Comparison of ENCODE assay signal across 14 cellular contexts in the genomic region with DNA sequence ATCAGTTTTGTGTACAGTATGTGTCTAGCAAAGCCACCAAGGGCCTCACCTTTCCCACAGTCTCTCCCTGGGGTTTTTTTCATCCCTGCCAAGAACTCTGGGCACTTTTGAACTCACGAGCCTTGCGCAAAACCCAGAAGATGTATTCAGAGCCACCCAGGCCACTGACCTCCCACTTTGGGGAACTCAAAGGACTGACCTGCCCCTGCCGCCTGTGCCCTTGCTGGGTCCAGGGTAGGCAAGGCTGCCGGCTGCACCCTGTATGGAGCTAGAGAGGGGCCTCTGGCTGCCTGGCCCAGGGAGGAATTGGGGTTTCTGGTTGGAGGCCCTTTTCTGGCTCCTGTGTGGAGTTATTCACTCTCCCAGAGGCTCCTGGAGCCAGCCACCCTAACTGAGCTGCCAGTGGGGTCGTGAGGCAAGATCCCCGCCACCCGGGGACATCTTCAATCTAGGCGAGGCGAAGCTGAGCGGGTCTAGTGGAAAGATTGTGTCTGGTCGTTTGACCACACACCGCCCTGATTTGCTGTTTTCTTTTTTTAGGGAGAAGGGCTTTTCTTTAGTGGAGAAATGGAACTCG. TPM values are rescaled to one million over a fixed set of nuclear protein-coding genes. Genes with fewer than 3 reads are reported as not detected.
DNase-seq lines count a peak whose midpoint lies in the region; ATAC-seq and TF ChIP-seq lines count a peak whose summit lies in the region.
"Had no signal": no experiment of that assay in that cellular context is flagged by ENCODE, and none has a peak within 500 bp of the region (broad histone marks: within the 10 kb centered on the region; RNA-seq: fewer than 3 reads in every experiment).

No MANE protein-coding gene starts in this region.

- peak overlapping the region; percentile 87 for H3K27ac Mint-ChIP-seq in activated CD4-positive, alpha-beta T cell treated with anti-CD3 and anti-CD28 coated beads, Interleukin-2, amount 10 ng/mL, durations not matched to agents 7 days and 5 days
- peak overlapping the region; percentile 41 for H3K27ac Mint-ChIP-seq in activated B cell treated with CpG ODN at 0.5 μM for 24 hours

- H3K36me3 ChIP-seq in skeletal muscle satellite cell (ENCODE audit: insufficient read depth, low read length) (peaks cover 12% of the 10 kb centered on the region), uterus (no peaks in the 10 kb centered on the region)
- H3K36me3 ChIP-seq: right lobe of liver had no signal

- peak overlapping the region; percentile 82 for H3K4me3 Mint-ChIP-seq in activated CD4-positive, alpha-beta T cell treated with anti-CD3 and anti-CD28 coated beads, Interleukin-2, amount 10 ng/mL, durations not matched to agents 7 days and 5 days
- H3K4me3 Mint-ChIP-seq in activated B cell treated with CpG ODN at 0.5 μM for 24 hours, result peak overlapping the region; percentile 84

- DNase-seq in activated CD4-positive, alpha-beta T cell treated with anti-CD3 and anti-CD28 coated beads, Interleukin-2, amount 10 ng/mL, durations not matched to agents 7 days and 5 days, result no peak
- no peak for DNase-seq in activated CD4-positive, alpha-beta T cell treated with anti-CD3 and anti-CD28 coated beads for 1 hour
- no peak for DNase-seq in activated B cell treated with CpG ODN at 0.5 μM for 24 hours
- no peak for DNase-seq in epithelial cell of esophagus (ENCODE audit: low read depth)
- no peak for DNase-seq in uterus
- DNase-seq: activated CD4-positive, alpha-beta T cell treated with anti-CD3 and anti-CD28 coated beads, Interleukin-2, amount 50 U/mL, for 4 hours; hippocampal formation; mesendoderm; SHP77; trophoblast cell had no signal

- H3K4me3 ChIP-seq in epithelial cell of esophagus (ENCODE audit: low read length) (peak overlapping the region; percentile 54), skeletal muscle satellite cell (ENCODE audit: low read length) (no peak overlapping the region), uterus (no peak overlapping the region)

- H3K4me1 Mint-ChIP-seq in activated CD4-positive, alpha-beta T cell treated with anti-CD3 and anti-CD28 coated beads, Interleukin-2, amount 10 ng/mL, durations not matched to agents 7 days and 5 days, result peaks cover 61% of the 10 kb centered on the region
- H3K4me1 Mint-ChIP-seq in activated B cell treated with CpG ODN at 0.5 μM for 24 hours, result peaks cover 68% of the 10 kb centered on the region

- no peak overlapping the region for H3K4me2 ChIP-seq in skeletal muscle satellite cell (ENCODE audit: low read length)

- no peak for TF ChIP-seq CTCF in activated B cell treated with CpG ODN at 0.5 μM for 24 hours (IDR thresholded peaks at IDR 0.05)
- TF ChIP-seq CTCF in epithelial cell of esophagus (IDR thresholded peaks at IDR 0.05; ENCODE audit: insufficient read depth, low read depth, low read length, missing control alignments), result no peak
- TF ChIP-seq CTCF in uterus (IDR thresholded peaks at IDR 0.05), result no peak

- ATAC-seq in activated B cell treated with CpG ODN at 0.5 μM for 24 hours (ENCODE audit: low read depth) (no peak), HG02885 (IDR thresholded peaks at IDR 0.05; ENCODE audit: poor library complexity, unreplicated experiment) (no peak), GM21717 (IDR thresholded peaks at IDR 0.05; ENCODE audit: unreplicated experiment) (no peak)

- intact Hi-C loops in activated B cell treated with CpG ODN at 0.5 μM for 24 hours (cut with micrococcal nuclease) (no loop called here), uterus (cut with DNase I; ENCODE audit: low total_unique reads) (no loop called here)

- H3K27me3 ChIP-seq in skeletal muscle satellite cell (ENCODE audit: control insufficient read depth, insufficient read depth, low read length) (no peaks in the 10 kb centered on the region), uterus (no peaks in the 10 kb centered on the region)
- H3K27me3 ChIP-seq: right lobe of liver had no signal

- H3K9ac ChIP-seq in skeletal muscle satellite cell (ENCODE audit: low read depth, low read length), result peak overlapping the region; percentile 0

- no peaks in the 10 kb centered on the region for H3K27me3 Mint-ChIP-seq in activated CD4-positive, alpha-beta T cell treated with anti-CD3 and anti-CD28 coated beads, Interleukin-2, amount 10 ng/mL, durations not matched to agents 7 days and 5 days
- no peaks in the 10 kb centered on the region for H3K27me3 Mint-ChIP-seq in activated B cell treated with CpG ODN at 0.5 μM for 24 hours

- H3K9me3 Mint-ChIP-seq in activated CD4-positive, alpha-beta T cell treated with anti-CD3 and anti-CD28 coated beads, Interleukin-2, amount 10 ng/mL, durations not matched to agents 7 days and 5 days, result no peaks in the 10 kb centered on the region
- no peaks in the 10 kb centered on the region for H3K9me3 Mint-ChIP-seq in activated B cell treated with CpG ODN at 0.5 μM for 24 hours

- POLR2A ChIA-PET in activated CD4-positive, alpha-beta T cell treated with anti-CD3 and anti-CD28 coated beads, Interleukin-2, amount 10 ng/mL, durations not matched to agents 7 days and 5 days (lab: Charles Lee), result no interaction called here
- POLR2A ChIA-PET in activated B cell treated with CpG ODN at 0.5 μM for 24 hours (lab: Charles Lee), result interaction anchor here (0.6 to 6.3 kb wide), 11 partner anchors 7 to 1526 kb away, joined by 3 to 90 read pairs (median 5); no protein-coding TSS in a partner anchor

- H3K9me3 ChIP-seq in skeletal muscle satellite cell (replicated peaks; ENCODE audit: low read length), result no peaks in the 10 kb centered on the region
- no peaks in the 10 kb centered on the region for H3K9me3 ChIP-seq in uterus
- H3K9me3 ChIP-seq: right lobe of liver had no signal

- H3K4me1 ChIP-seq in skeletal muscle satellite cell (ENCODE audit: control insufficient read depth, insufficient read depth, low read length) (peaks cover 30% of the 10 kb centered on the region), uterus (peaks cover 0 to 4% of the 10 kb centered on the region in 2 donors)

- H3K27ac ChIP-seq in uterus, result no peak overlapping the region
- H3K27ac ChIP-seq: right lobe of liver had no signal

- H3K36me3 Mint-ChIP-seq in activated CD4-positive, alpha-beta T cell treated with anti-CD3 and anti-CD28 coated beads, Interleukin-2, amount 10 ng/mL, durations not matched to agents 7 days and 5 days (ENCODE audit: low read depth), result peaks cover 20% of the 10 kb centered on the region
- peaks cover 31% of the 10 kb centered on the region for H3K36me3 Mint-ChIP-seq in activated B cell treated with CpG ODN at 0.5 μM for 24 hours (ENCODE audit: low read depth)

- TF ChIP-seq POLR2A in uterus (IDR thresholded peaks at IDR 0.05), result no peak

- CTCF ChIA-PET in activated CD4-positive, alpha-beta T cell treated with anti-CD3 and anti-CD28 coated beads, Interleukin-2, amount 10 ng/mL, durations not matched to agents 7 days and 5 days (lab: Charles Lee), result interaction anchor here (1.1 to 3.5 kb wide), 4 partner anchors 19 to 118 kb away, joined by 3 to 13 read pairs (median 4); no protein-coding TSS in a partner anchor
- CTCF ChIA-PET in activated B cell treated with CpG ODN at 0.5 μM for 24 hours (lab: Charles Lee), result interaction anchor here (0.6 to 10.2 kb wide), 5 partner anchors 26 to 170 kb away, joined by 3 to 53 read pairs (median 6); no protein-coding TSS in a partner anchor

RNA-seq across cellular contexts. Expression of gene CDK5R1, which starts 1.9 kb away (rescaled TPM):
- 1 to 10 TPM; 4.1 to 4.6 TPM for total RNA-seq in activated CD4-positive, alpha-beta T cell treated with anti-CD3 and anti-CD28 coated beads, Interleukin-2, amount 10 ng/mL, durations not matched to agents 7 days and 5 days
- 9.3 and 9.6 TPM in 2 replicates for total RNA-seq in activated B cell treated with CpG ODN at 0.5 μM for 24 hours
- 0.25 and 1.5 TPM in 2 replicates for total RNA-seq in skeletal muscle satellite cell (2012; rRNA removed)
- 1 to 10 TPM in 2 of 4 donors, under 1 TPM in 1, not detected in 1; 0.77 to 2.9 (median 1.4) TPM for total RNA-seq in uterus

RNA-seq across cellular contexts. Expression of gene PSMD11, which starts 44.4 kb away (rescaled TPM):
- 10 to 100 TPM; 78.8 to 90.7 TPM for total RNA-seq in activated CD4-positive, alpha-beta T cell treated with anti-CD3 and anti-CD28 coated beads, Interleukin-2, amount 10 ng/mL, durations not matched to agents 7 days and 5 days
- total RNA-seq in activated B cell treated with CpG ODN at 0.5 μM for 24 hours, result 115 and 117 TPM in 2 replicates
- 81.9 and 86.5 TPM in 2 replicates for total RNA-seq in skeletal muscle satellite cell (2012; rRNA removed)
- 10 to 100 TPM; 10.8 to 89.3 (median 58.5) TPM for total RNA-seq in uterus
